In the genomic region with DNA sequence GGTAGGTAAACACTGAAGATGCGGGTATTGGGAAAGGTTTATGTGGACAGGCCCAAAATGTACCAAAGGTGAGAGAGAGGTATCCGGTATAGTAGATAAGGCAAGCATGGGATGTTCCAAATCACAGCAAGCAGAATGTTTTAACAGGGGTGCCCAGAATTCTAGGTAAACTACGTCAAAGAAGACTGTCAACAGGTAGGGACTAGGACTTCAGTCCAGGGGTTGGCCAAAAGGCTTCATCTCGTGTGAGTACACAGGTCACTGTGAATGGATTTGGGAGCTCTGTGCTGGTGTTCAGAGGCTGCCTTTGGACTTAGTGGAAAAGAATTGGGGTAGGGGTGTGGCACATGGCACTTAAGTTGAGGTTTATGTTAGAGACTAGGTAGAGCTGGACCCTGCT, we compare ENCODE assay signal across 14 cellular contexts.
DNase-seq lines count a peak whose midpoint lies in the region; ATAC-seq and TF ChIP-seq lines count a peak whose summit lies in the region.
"Had no signal": no experiment of that assay in that cellular context is flagged by ENCODE, and none has a peak within 500 bp of the region (broad histone marks: within the 10 kb centered on the region; RNA-seq: fewer than 3 reads in every experiment).

No MANE protein-coding gene starts in this region.

- no peak overlapping the region for H2BK120ac ChIP-seq in mesenchymal stem cell (ENCODE audit: low read depth, low read length)
- no peak overlapping the region for H2BK120ac ChIP-seq in neuronal stem cell (ENCODE audit: low read depth, low read length)

- H2BK15ac ChIP-seq in mesenchymal stem cell (ENCODE audit: low read depth, poor library complexity, severe bottlenecking), result no peak overlapping the region
- H2BK15ac ChIP-seq in neuronal stem cell (ENCODE audit: low read length), result no peak overlapping the region

- H3K9me3 Mint-ChIP-seq in activated naive CD4-positive, alpha-beta T cell treated with anti-CD3 and anti-CD28 coated beads for 36 hours, result no peaks in the 10 kb centered on the region
- no peaks in the 10 kb centered on the region for H3K9me3 Mint-ChIP-seq in activated T-helper 1 cell treated with anti-CD3 and anti-CD28 coated beads, Interleukin-12 subunit alpha, Interleukin-12 subunit beta, Interleukin-2, Interleukin-4 antibody, amounts not matched to agents 30 ng/mL and 10 ng/mL and 1 ng/mL, durations not matched to agents 14 hours and 24 hours and 36 hours

- no peak for ATAC-seq in upper lobe of left lung (ENCODE audit: low FRiP score in 2 of 2)
- ATAC-seq: gastrocnemius medialis had no signal

- peak overlapping the region; percentile 69 for H3K27ac Mint-ChIP-seq in activated naive CD4-positive, alpha-beta T cell treated with anti-CD3 and anti-CD28 coated beads for 36 hours
- H3K27ac Mint-ChIP-seq in activated T-helper 1 cell treated with anti-CD3 and anti-CD28 coated beads, Interleukin-12 subunit alpha, Interleukin-12 subunit beta, Interleukin-2, Interleukin-4 antibody, amounts not matched to agents 30 ng/mL and 10 ng/mL and 1 ng/mL, durations not matched to agents 14 hours and 24 hours and 36 hours, result peak overlapping the region; percentile 31

- CTCF ChIA-PET in activated naive CD4-positive, alpha-beta T cell treated with anti-CD3 and anti-CD28 coated beads for 36 hours (lab: Charles Lee), result interaction anchor here (0.6 to 1.7 kb wide), 4 partner anchors 15 to 135 kb away, joined by 3 to 4 read pairs (median 4); no protein-coding TSS in a partner anchor

- WGBS in mesenchymal stem cell, result 96% methylated on average over 4 of the region's 4 CpGs
- 88 to 95% methylated on average over 4 of the region's 4 CpGs for WGBS in upper lobe of left lung, 2 donors
- WGBS in neuronal stem cell (ENCODE audit: extremely low coverage in 2 of 2, insufficient read length in 2 of 2, insufficient replicate concordance in 1 of 2), 2 donors, result no CpG with 5 or more reads among the region's 4 CpGs

- no peak for TF ChIP-seq EP300 in upper lobe of left lung (IDR thresholded peaks at IDR 0.05)

- H3K18ac ChIP-seq in mesenchymal stem cell (ENCODE audit: low read depth in 1 of 2, low read length in 2 of 2) (no peak overlapping the region), neuronal stem cell (ENCODE audit: low read length) (no peak overlapping the region)

- no peak for TF ChIP-seq POLR2A in upper lobe of left lung (IDR thresholded peaks at IDR 0.05)

- H3K4me1 Mint-ChIP-seq in activated naive CD4-positive, alpha-beta T cell treated with anti-CD3 and anti-CD28 coated beads for 36 hours (ENCODE audit: low read depth), result peaks cover 79% of the 10 kb centered on the region
- peaks cover 80% of the 10 kb centered on the region for H3K4me1 Mint-ChIP-seq in activated T-helper 1 cell treated with anti-CD3 and anti-CD28 coated beads, Interleukin-12 subunit alpha, Interleukin-12 subunit beta, Interleukin-2, Interleukin-4 antibody, amounts not matched to agents 30 ng/mL and 10 ng/mL and 1 ng/mL, durations not matched to agents 14 hours and 24 hours and 36 hours (ENCODE audit: low read depth)

- TF ChIP-seq CTCF in upper lobe of left lung (IDR thresholded peaks at IDR 0.05), result no peak

- no peaks in the 10 kb centered on the region for H3K27me3 Mint-ChIP-seq in activated naive CD4-positive, alpha-beta T cell treated with anti-CD3 and anti-CD28 coated beads for 36 hours (ENCODE audit: low read depth)
- no peaks in the 10 kb centered on the region for H3K27me3 Mint-ChIP-seq in activated T-helper 1 cell treated with anti-CD3 and anti-CD28 coated beads, Interleukin-12 subunit alpha, Interleukin-12 subunit beta, Interleukin-2, Interleukin-4 antibody, amounts not matched to agents 30 ng/mL and 10 ng/mL and 1 ng/mL, durations not matched to agents 14 hours and 24 hours and 36 hours (ENCODE audit: insufficient read depth)

- H2AK5ac ChIP-seq in mesenchymal stem cell (ENCODE audit: low read length, severe bottlenecking) (peak overlapping the region; percentile 53), neuronal stem cell (ENCODE audit: low read depth, low read length) (no peak overlapping the region)

- H3K9ac ChIP-seq in mesenchymal stem cell (ENCODE audit: low read length) (no peak overlapping the region), neuronal stem cell (ENCODE audit: low read depth, low read length, poor library complexity) (no peak overlapping the region)

- no peak overlapping the region for H3K4me2 ChIP-seq in mesenchymal stem cell (ENCODE audit: low read length, poor library complexity, severe bottlenecking)
- H3K4me2 ChIP-seq in neuronal stem cell (ENCODE audit: insufficient read depth, low read length, poor library complexity, severe bottlenecking), result no peak overlapping the region

- H2BK5ac ChIP-seq in mesenchymal stem cell (ENCODE audit: low read depth, low read length, poor library complexity, severe bottlenecking) (no peak overlapping the region), neuronal stem cell (ENCODE audit: low read length) (no peak overlapping the region)

- H3K4me3 ChIP-seq in mesenchymal stem cell (ENCODE audit: insufficient read depth in 1 of 2, low read depth in 1 of 2, low read length in 2 of 2) (no peak overlapping the region), upper lobe of left lung (peak overlapping the region in 1 of 4 donors; percentile 15), neuronal stem cell (ENCODE audit: low read length in 2 of 2) (no peak overlapping the region)
- H3K4me3 ChIP-seq: gastrocnemius medialis had no signal

- H3K4me1 ChIP-seq in mesenchymal stem cell (ENCODE audit: control insufficient read depth, insufficient read depth, low read depth, low read length), result peaks cover 5% of the 10 kb centered on the region
- peaks cover 22 to 31% (median 24%) of the 10 kb centered on the region in 4 donors for H3K4me1 ChIP-seq in upper lobe of left lung
- H3K4me1 ChIP-seq in neuronal stem cell (ENCODE audit: control insufficient read depth in 2 of 2, insufficient read depth in 1 of 2, low read depth in 1 of 2, low read length in 2 of 2), result no peaks in the 10 kb centered on the region

- H3K27me3 ChIP-seq in mesenchymal stem cell (ENCODE audit: control insufficient read depth in 1 of 2, insufficient read depth in 1 of 2, low read length in 2 of 2), result no peaks in the 10 kb centered on the region
- H3K27me3 ChIP-seq in upper lobe of left lung, result no peaks in the 10 kb centered on the region
- no peaks in the 10 kb centered on the region for H3K27me3 ChIP-seq in neuronal stem cell (ENCODE audit: control insufficient read depth in 3 of 3, insufficient read depth in 3 of 3, low read depth in 1 of 3, low read length in 3 of 3)
- H3K27me3 ChIP-seq: gastrocnemius medialis had no signal

- H4K91ac ChIP-seq in mesenchymal stem cell (ENCODE audit: low read length) (no peak overlapping the region), neuronal stem cell (ENCODE audit: low read depth, low read length, poor library complexity) (no peak overlapping the region)

- no peak overlapping the region for H3K27ac ChIP-seq in mesenchymal stem cell (ENCODE audit: low read length, poor library complexity, severe bottlenecking)
- peak overlapping the region in 3 of 4 donors; percentile 28 to 59 (median 36) for H3K27ac ChIP-seq in upper lobe of left lung
- H3K27ac ChIP-seq in neuronal stem cell (replicated peaks; ENCODE audit: low read length), result no peak overlapping the region

- H3K4ac ChIP-seq in mesenchymal stem cell (ENCODE audit: low read depth in 1 of 2, low read length in 2 of 2) (no peak overlapping the region), neuronal stem cell (ENCODE audit: low read length) (no peak overlapping the region)

- H4K8ac ChIP-seq in mesenchymal stem cell (ENCODE audit: low read length) (no peak overlapping the region), neuronal stem cell (ENCODE audit: low read depth, low read length) (no peak overlapping the region)

- H3K36me3 ChIP-seq in mesenchymal stem cell (ENCODE audit: control insufficient read depth in 1 of 2, insufficient read depth in 2 of 2, low read depth in 1 of 2, low read length in 2 of 2), result peaks cover 0 to 88% of the 10 kb centered on the region in 2 experiments
- peaks cover 24 to 80% (median 50%) of the 10 kb centered on the region in 4 donors for H3K36me3 ChIP-seq in upper lobe of left lung
- H3K36me3 ChIP-seq in neuronal stem cell (replicated peaks in 1 of 2; ENCODE audit: control insufficient read depth in 2 of 2, insufficient read depth in 2 of 2, low read length in 2 of 2), result peaks cover 18 to 81% of the 10 kb centered on the region in 2 donors

- H3K23ac ChIP-seq in mesenchymal stem cell (ENCODE audit: low read length in 2 of 2) (no peak overlapping the region), neuronal stem cell (ENCODE audit: low read depth, low read length, poor library complexity) (no peak overlapping the region)

- H2AFZ ChIP-seq in mesenchymal stem cell (ENCODE audit: low read depth, low read length) (no peak overlapping the region), neuronal stem cell (ENCODE audit: low read length) (no peak overlapping the region)

- no peak overlapping the region for H2BK12ac ChIP-seq in mesenchymal stem cell (ENCODE audit: low read length in 2 of 2)
- no peak overlapping the region for H2BK12ac ChIP-seq in neuronal stem cell (ENCODE audit: low read length)

- no peak for DNase-seq in activated naive CD4-positive, alpha-beta T cell treated with anti-CD3 and anti-CD28 coated beads for 36 hours
- no peak for DNase-seq in activated naive CD4-positive, alpha-beta T cell (lab: John Stamatoyannopoulos, UW)
- DNase-seq in activated T-helper 1 cell treated with anti-CD3 and anti-CD28 coated beads, Interleukin-12 subunit alpha, Interleukin-12 subunit beta, Interleukin-2, Interleukin-4 antibody, amounts not matched to agents 30 ng/mL and 10 ng/mL and 1 ng/mL, durations not matched to agents 14 hours and 24 hours and 36 hours (ENCODE audit: low spot score), result no peak
- DNase-seq in mesenchymal stem cell (no peak), upper lobe of left lung (no peak), HK-2 (ENCODE audit: unreplicated experiment) (no peak), Kasumi-1 (lab: John Stamatoyannopoulos, UW) (no peak), neuronal stem cell (ENCODE audit: low spot score) (no peak)
- DNase-seq: central memory CD4-positive, alpha-beta T cell; gastrocnemius medialis; NCI-H774; retina; stimulated activated CD4-positive, alpha-beta T cell treated with anti-CD3 and anti-CD28 coated beads, Interleukin-2, amount 100 ng/mL, for 24 hours; stimulated activated CD8-positive, alpha-beta memory T cell treated with anti-CD3 and anti-CD28 coated beads, Interleukin-4, amount 100 ng/mL, for 48 hours had no signal

- H3K4me3 Mint-ChIP-seq in activated naive CD4-positive, alpha-beta T cell treated with anti-CD3 and anti-CD28 coated beads for 36 hours, result peak overlapping the region; percentile 46
- peak overlapping the region; percentile 77 for H3K4me3 Mint-ChIP-seq in activated T-helper 1 cell treated with anti-CD3 and anti-CD28 coated beads, Interleukin-12 subunit alpha, Interleukin-12 subunit beta, Interleukin-2, Interleukin-4 antibody, amounts not matched to agents 30 ng/mL and 10 ng/mL and 1 ng/mL, durations not matched to agents 14 hours and 24 hours and 36 hours

- H3K9me3 ChIP-seq in mesenchymal stem cell (ENCODE audit: control insufficient read depth, low read length) (no peaks in the 10 kb centered on the region), upper lobe of left lung (no peaks in the 10 kb centered on the region), neuronal stem cell (replicated peaks in 1 of 2; ENCODE audit: control insufficient read depth in 2 of 2, insufficient read depth in 1 of 2, low read depth in 1 of 2, low read length in 2 of 2) (no peaks in the 10 kb centered on the region)
- H3K9me3 ChIP-seq: gastrocnemius medialis had no signal

- peaks cover 10% of the 10 kb centered on the region for H3K79me1 ChIP-seq in mesenchymal stem cell (replicated peaks; ENCODE audit: low read length, poor library complexity, severe bottlenecking)
- no peaks in the 10 kb centered on the region for H3K79me1 ChIP-seq in neuronal stem cell (ENCODE audit: low read depth, low read length)

- intact Hi-C loops in activated naive CD4-positive, alpha-beta T cell treated with anti-CD3 and anti-CD28 coated beads for 36 hours (cut with micrococcal nuclease), result loop anchor here (10.0 kb wide), 1 partner anchor 603 kb away; no protein-coding TSS in a partner anchor
- intact Hi-C loops in activated T-helper 1 cell treated with anti-CD3 and anti-CD28 coated beads, Interleukin-12 subunit alpha, Interleukin-12 subunit beta, Interleukin-2, Interleukin-4 antibody, amounts not matched to agents 30 ng/mL and 10 ng/mL and 1 ng/mL, durations not matched to agents 14 hours and 24 hours and 36 hours (cut with micrococcal nuclease), result loop anchor here (5.0 kb wide), 1 partner anchor 610 kb away; no protein-coding TSS in a partner anchor

- H3K36me3 Mint-ChIP-seq in activated naive CD4-positive, alpha-beta T cell treated with anti-CD3 and anti-CD28 coated beads for 36 hours (ENCODE audit: low read depth), result peaks cover 33% of the 10 kb centered on the region
- H3K36me3 Mint-ChIP-seq in activated T-helper 1 cell treated with anti-CD3 and anti-CD28 coated beads, Interleukin-12 subunit alpha, Interleukin-12 subunit beta, Interleukin-2, Interleukin-4 antibody, amounts not matched to agents 30 ng/mL and 10 ng/mL and 1 ng/mL, durations not matched to agents 14 hours and 24 hours and 36 hours (ENCODE audit: low read depth), result peaks cover 40% of the 10 kb centered on the region

- H3K14ac ChIP-seq in mesenchymal stem cell (ENCODE audit: low read length in 2 of 2), result no peak overlapping the region
- no peak overlapping the region for H3K14ac ChIP-seq in neuronal stem cell (ENCODE audit: low read length)

Comparison
In these comparisons a context has a peak if more than half of its experiments do, and no peak if none do; other contexts are left out.
1. H3K27ac ChIP-seq: peak in upper lobe of left lung (3 of 4); none in mesenchymal stem cell (single experiment) and neuronal stem cell (single experiment).